Comparison of ENCODE assay signal across 1 cellular context in the genomic region with DNA sequence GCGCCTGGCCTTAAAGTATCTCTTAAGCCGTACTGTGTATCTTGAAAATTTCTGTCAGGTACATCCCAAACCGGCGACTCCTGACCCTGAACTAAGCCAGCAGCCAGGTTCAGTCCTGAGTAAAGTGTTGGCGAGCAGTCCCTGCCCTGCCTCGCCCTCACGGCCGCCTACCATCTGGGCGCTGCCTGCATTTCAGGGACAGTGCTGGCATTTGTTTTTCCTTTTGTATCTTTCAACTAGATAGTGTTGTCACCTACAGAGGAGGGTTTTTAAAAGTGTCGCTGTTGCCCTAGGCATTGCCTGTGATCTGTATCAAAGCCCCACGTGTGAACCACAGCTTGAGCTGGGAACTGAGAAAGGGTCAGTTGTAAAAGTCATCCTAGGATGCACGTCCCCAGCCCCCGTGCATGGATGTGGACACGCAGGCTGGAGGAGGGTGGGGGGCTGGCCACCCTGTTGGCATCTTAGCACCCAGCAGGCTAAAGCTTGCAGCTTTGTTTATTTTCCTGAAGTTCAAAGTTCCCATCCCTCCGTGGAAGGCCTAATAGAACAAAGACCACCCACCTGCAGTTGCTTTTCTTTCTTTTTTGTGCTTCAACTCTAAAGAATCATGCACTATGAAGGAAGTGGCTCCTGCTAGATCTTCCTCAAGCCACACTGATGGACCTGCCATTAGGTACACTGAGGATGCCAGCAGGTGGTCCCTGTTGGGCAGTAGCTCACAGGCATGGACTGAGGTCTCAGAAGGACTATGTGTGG.
TF ChIP-seq lines count a peak whose summit lies in the region.

No MANE protein-coding gene starts in this region.

TF ChIP-seq in HepG2, 621 proteins besides CTCF, POLR2A, EP300 and RAD21 (continued from another document and continues in another):
- TF ChIP-seq, protein P1, sequence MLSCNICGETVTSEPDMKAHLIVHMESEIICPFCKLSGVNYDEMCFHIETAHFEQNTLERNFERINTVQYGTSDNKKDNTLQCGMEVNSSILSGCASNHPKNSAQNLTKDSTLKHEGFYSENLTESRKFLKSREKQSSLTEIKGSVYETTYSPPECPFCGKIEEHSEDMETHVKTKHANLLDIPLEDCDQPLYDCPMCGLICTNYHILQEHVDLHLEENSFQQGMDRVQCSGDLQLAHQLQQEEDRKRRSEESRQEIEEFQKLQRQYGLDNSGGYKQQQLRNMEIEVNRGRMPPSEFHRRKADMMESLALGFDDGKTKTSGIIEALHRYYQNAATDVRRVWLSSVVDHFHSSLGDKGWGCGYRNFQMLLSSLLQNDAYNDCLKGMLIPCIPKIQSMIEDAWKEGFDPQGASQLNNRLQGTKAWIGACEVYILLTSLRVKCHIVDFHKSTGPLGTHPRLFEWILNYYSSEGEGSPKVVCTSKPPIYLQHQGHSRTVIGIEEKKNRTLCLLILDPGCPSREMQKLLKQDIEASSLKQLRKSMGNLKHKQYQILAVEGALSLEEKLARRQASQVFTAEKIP (CRISPR knock-in tag; IDR thresholded peaks at IDR 0.05; ENCODE audit: borderline replicate concordance): no peak
- TF ChIP-seq HNRNPLL (IDR thresholded peaks at IDR 0.05; ENCODE audit: low read depth, low read length, poor library complexity, severe bottlenecking) (no peak), ZBTB1 (CRISPR knock-in tag; IDR thresholded peaks at IDR 0.05; ENCODE audit: borderline replicate concordance) (no peak), POLR2G (IDR thresholded peaks at IDR 0.05; ENCODE audit: low read depth, low read length) (no peak), NKX3-1 (CRISPR knock-in tag; IDR thresholded peaks at IDR 0.05) (no peak), KAT7 (CRISPR knock-in tag; IDR thresholded peaks at IDR 0.05; ENCODE audit: borderline replicate concordance) (no peak), ZNF282 (IDR thresholded peaks at IDR 0.05; ENCODE audit: partially characterized antibody) (no peak), ZNF720 (CRISPR knock-in tag; IDR thresholded peaks at IDR 0.05) (no peak), ZNF225 (CRISPR knock-in tag; IDR thresholded peaks at IDR 0.05) (no peak), ZNF207 (IDR thresholded peaks at IDR 0.05; ENCODE audit: borderline replicate concordance) (no peak), NCOA2 (CRISPR knock-in tag; IDR thresholded peaks at IDR 0.05) (peak; percentile 24), STAG1 (CRISPR knock-in tag; IDR thresholded peaks at IDR 0.05) (peak; percentile 33), HCFC1 (IDR thresholded peaks at IDR 0.05; ENCODE audit: low read depth, low read length) (no peak), CBX5 (CRISPR knock-in tag; IDR thresholded peaks at IDR 0.05; ENCODE audit: borderline replicate concordance) (0 out of 2 replicates have a peak, but pooled peaks have one; percentile 28), KLF11 (CRISPR knock-in tag; IDR thresholded peaks at IDR 0.05) (no peak; the same call in 1 of the 2 replicates), ZNF451 (CRISPR knock-in tag; IDR thresholded peaks at IDR 0.05) (no peak), CCDC6 (CRISPR knock-in tag; IDR thresholded peaks at IDR 0.05) (no peak), SPEN (CRISPR knock-in tag; IDR thresholded peaks at IDR 0.05; ENCODE audit: low read depth) (peak; percentile 74; the same call in 1 of the 2 replicates), ATRX (CRISPR knock-in tag; IDR thresholded peaks at IDR 0.05; ENCODE audit: borderline replicate concordance) (no peak), FUBP1 (CRISPR knock-in tag; IDR thresholded peaks at IDR 0.05; ENCODE audit: borderline replicate concordance) (no peak), THYN1 (CRISPR knock-in tag; IDR thresholded peaks at IDR 0.05; ENCODE audit: borderline replicate concordance, low read depth) (no peak), SNAPC5 (CRISPR knock-in tag; IDR thresholded peaks at IDR 0.05; ENCODE audit: borderline replicate concordance) (no peak), KDM3A (CRISPR knock-in tag; IDR thresholded peaks at IDR 0.05; ENCODE audit: low read depth) (no peak), ZNF484 (CRISPR knock-in tag; IDR thresholded peaks at IDR 0.05; ENCODE audit: borderline replicate concordance, low read depth) (no peak), PAWR (CRISPR knock-in tag; IDR thresholded peaks at IDR 0.05; ENCODE audit: borderline replicate concordance) (no peak), KDM5B (CRISPR knock-in tag; IDR thresholded peaks at IDR 0.05; ENCODE audit: borderline replicate concordance) (peak; percentile 65; the same call in 1 of the 2 replicates), ZNF275 (CRISPR knock-in tag; IDR thresholded peaks at IDR 0.05; ENCODE audit: borderline replicate concordance) (peak; percentile 75), ZNF792 (CRISPR knock-in tag; IDR thresholded peaks at IDR 0.05) (no peak; the same call in 1 of the 2 replicates), MED8 (CRISPR knock-in tag; IDR thresholded peaks at IDR 0.05; ENCODE audit: insufficient replicate concordance) (no peak), HOXA5 (CRISPR knock-in tag; IDR thresholded peaks at IDR 0.05) (0 out of 2 replicates have a peak, but pooled peaks have one; percentile 42), ZNF296 (CRISPR knock-in tag; conservative IDR thresholded peaks at IDR 0.05) (no peak), ZNF841 (CRISPR knock-in tag; IDR thresholded peaks at IDR 0.05; ENCODE audit: borderline replicate concordance) (no peak), ZNF83 (CRISPR knock-in tag; IDR thresholded peaks at IDR 0.05; ENCODE audit: borderline replicate concordance) (no peak), NFYB (CRISPR knock-in tag; IDR thresholded peaks at IDR 0.05) (no peak), GZF1 (CRISPR knock-in tag; IDR thresholded peaks at IDR 0.05) (no peak), PAF1 (CRISPR knock-in tag; IDR thresholded peaks at IDR 0.05) (no peak), RXRA (CRISPR knock-in tag; IDR thresholded peaks at IDR 0.05) (0 out of 2 replicates have a peak, but pooled peaks have one; percentile 39), CSRNP2 (CRISPR knock-in tag; conservative IDR thresholded peaks at IDR 0.05; ENCODE audit: low read depth) (no peak), ZNF264 (CRISPR knock-in tag; IDR thresholded peaks at IDR 0.05) (peak; percentile 56; the same call in 1 of the 2 replicates), RAD51 (IDR thresholded peaks at IDR 0.05; ENCODE audit: borderline replicate concordance) (no peak), MBD4 (IDR thresholded peaks at IDR 0.05; ENCODE audit: borderline replicate concordance, low read length) (no peak), SAP130 (CRISPR knock-in tag; IDR thresholded peaks at IDR 0.05; ENCODE audit: low read depth) (peak; percentile 65)
- TF ChIP-seq, protein P2, sequence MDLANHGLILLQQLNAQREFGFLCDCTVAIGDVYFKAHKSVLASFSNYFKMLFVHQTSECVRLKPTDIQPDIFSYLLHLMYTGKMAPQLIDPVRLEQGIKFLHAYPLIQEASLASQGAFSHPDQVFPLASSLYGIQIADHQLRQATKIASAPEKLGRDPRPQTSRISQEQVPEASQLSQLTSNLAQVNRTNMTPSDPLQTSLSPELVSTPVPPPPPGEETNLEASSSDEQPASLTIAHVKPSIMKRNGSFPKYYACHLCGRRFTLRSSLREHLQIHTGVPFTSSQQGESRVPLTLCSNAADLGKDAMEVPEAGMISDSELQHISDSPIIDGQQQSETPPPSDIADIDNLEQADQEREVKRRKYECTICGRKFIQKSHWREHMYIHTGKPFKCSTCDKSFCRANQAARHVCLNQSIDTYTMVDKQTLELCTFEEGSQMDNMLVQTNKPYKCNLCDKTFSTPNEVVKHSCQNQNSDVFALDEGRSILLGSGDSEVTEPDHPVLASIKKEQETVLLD (CRISPR knock-in tag; IDR thresholded peaks at IDR 0.05; ENCODE audit: low read depth): no peak
- TF ChIP-seq, protein P3, sequence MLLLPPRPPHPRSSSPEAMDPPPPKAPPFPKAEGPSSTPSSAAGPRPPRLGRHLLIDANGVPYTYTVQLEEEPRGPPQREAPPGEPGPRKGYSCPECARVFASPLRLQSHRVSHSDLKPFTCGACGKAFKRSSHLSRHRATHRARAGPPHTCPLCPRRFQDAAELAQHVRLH (CRISPR knock-in tag; IDR thresholded peaks at IDR 0.05; ENCODE audit: borderline replicate concordance, low read depth): no peak
- TF ChIP-seq, protein P4, sequence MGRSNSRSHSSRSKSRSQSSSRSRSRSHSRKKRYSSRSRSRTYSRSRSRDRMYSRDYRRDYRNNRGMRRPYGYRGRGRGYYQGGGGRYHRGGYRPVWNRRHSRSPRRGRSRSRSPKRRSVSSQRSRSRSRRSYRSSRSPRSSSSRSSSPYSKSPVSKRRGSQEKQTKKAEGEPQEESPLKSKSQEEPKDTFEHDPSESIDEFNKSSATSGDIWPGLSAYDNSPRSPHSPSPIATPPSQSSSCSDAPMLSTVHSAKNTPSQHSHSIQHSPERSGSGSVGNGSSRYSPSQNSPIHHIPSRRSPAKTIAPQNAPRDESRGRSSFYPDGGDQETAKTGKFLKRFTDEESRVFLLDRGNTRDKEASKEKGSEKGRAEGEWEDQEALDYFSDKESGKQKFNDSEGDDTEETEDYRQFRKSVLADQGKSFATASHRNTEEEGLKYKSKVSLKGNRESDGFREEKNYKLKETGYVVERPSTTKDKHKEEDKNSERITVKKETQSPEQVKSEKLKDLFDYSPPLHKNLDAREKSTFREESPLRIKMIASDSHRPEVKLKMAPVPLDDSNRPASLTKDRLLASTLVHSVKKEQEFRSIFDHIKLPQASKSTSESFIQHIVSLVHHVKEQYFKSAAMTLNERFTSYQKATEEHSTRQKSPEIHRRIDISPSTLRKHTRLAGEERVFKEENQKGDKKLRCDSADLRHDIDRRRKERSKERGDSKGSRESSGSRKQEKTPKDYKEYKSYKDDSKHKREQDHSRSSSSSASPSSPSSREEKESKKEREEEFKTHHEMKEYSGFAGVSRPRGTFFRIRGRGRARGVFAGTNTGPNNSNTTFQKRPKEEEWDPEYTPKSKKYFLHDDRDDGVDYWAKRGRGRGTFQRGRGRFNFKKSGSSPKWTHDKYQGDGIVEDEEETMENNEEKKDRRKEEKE (IDR thresholded peaks at IDR 0.05): no peak
- TF ChIP-seq, protein P5, sequence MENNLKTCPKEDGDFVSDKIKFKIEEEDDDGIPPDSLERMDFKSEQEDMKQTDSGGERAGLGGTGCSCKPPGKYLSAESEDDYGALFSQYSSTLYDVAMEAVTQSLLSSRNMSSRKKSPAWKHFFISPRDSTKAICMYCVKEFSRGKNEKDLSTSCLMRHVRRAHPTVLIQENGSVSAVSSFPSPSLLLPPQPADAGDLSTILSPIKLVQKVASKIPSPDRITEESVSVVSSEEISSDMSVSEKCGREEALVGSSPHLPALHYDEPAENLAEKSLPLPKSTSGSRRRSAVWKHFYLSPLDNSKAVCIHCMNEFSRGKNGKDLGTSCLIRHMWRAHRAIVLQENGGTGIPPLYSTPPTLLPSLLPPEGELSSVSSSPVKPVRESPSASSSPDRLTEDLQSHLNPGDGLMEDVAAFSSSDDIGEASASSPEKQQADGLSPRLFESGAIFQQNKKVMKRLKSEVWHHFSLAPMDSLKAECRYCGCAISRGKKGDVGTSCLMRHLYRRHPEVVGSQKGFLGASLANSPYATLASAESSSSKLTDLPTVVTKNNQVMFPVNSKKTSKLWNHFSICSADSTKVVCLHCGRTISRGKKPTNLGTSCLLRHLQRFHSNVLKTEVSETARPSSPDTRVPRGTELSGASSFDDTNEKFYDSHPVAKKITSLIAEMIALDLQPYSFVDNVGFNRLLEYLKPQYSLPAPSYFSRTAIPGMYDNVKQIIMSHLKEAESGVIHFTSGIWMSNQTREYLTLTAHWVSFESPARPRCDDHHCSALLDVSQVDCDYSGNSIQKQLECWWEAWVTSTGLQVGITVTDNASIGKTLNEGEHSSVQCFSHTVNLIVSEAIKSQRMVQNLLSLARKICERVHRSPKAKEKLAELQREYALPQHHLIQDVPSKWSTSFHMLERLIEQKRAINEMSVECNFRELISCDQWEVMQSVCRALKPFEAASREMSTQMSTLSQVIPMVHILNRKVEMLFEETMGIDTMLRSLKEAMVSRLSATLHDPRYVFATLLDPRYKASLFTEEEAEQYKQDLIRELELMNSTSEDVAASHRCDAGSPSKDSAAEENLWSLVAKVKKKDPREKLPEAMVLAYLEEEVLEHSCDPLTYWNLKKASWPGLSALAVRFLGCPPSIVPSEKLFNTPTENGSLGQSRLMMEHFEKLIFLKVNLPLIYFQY (CRISPR knock-in tag; IDR thresholded peaks at IDR 0.05; ENCODE audit: borderline replicate concordance): no peak
- TF ChIP-seq, protein P6, sequence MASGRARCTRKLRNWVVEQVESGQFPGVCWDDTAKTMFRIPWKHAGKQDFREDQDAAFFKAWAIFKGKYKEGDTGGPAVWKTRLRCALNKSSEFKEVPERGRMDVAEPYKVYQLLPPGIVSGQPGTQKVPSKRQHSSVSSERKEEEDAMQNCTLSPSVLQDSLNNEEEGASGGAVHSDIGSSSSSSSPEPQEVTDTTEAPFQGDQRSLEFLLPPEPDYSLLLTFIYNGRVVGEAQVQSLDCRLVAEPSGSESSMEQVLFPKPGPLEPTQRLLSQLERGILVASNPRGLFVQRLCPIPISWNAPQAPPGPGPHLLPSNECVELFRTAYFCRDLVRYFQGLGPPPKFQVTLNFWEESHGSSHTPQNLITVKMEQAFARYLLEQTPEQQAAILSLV (CRISPR knock-in tag; IDR thresholded peaks at IDR 0.05; ENCODE audit: borderline replicate concordance): peak; percentile 73; the same call in 1 of the 2 replicates
